ENCODE assay signal across 31 cellular contexts in genomic region chr6:12099623-12100022, GRCh38.
"Had no signal": no experiment of that assay in that cellular context is flagged by ENCODE, and none has a peak within 500 bp of the region (broad histone marks: within the 10 kb centered on the region; RNA-seq: fewer than 3 reads in every experiment).

No MANE protein-coding gene starts in this region.

- H3K4me1 ChIP-seq: ascending aorta, SJCRH30 had no signal

- H3K9ac ChIP-seq: SK-N-SH had no signal

- ATAC-seq: activated CD4-positive, CD25-positive, alpha-beta regulatory T cell treated with anti-CD3 and anti-CD28 coated beads, Interleukin-2, amount 50 U/mL, for 24 hours; activated T-cell treated with anti-CD3 and anti-CD28 coated beads, Interleukin-2, amount 50 U/mL, for 4 hours; activated T-helper 17 cell treated with anti-CD3 and anti-CD28 coated beads, Interleukin-2, amount 50 U/mL, for 72 hours; body of pancreas; Panc1 had no signal

- H3K27me3 ChIP-seq: ascending aorta, body of pancreas, MG63, SJCRH30 had no signal

- H3K27ac Mint-ChIP-seq: activated naive CD4-positive, alpha-beta T cell treated with anti-CD3 and anti-CD28 coated beads for 36 hours; activated naive CD8-positive, alpha-beta T cell treated with anti-CD3 and anti-CD28 coated beads, Interleukin-2, amount 10 ng/mL, durations not matched to agents 7 days and 5 days; activated T-helper 17 cell treated with anti-CD3 and anti-CD28 coated beads, Interleukin-2, amount 50 U/mL, for 72 hours had no signal

- H3K4me2 ChIP-seq: SK-N-SH had no signal

- H3K9me3 ChIP-seq: body of pancreas, MG63, SJCRH30, SK-N-SH had no signal

- H3K4me3 Mint-ChIP-seq: activated naive CD4-positive, alpha-beta T cell treated with anti-CD3 and anti-CD28 coated beads for 36 hours; activated naive CD8-positive, alpha-beta T cell treated with anti-CD3 and anti-CD28 coated beads, Interleukin-2, amount 10 ng/mL, durations not matched to agents 7 days and 5 days; activated T-cell treated with anti-CD3 and anti-CD28 coated beads, Interleukin-2, amount 50 U/mL, for 4 hours; activated T-helper 17 cell treated with anti-CD3 and anti-CD28 coated beads, Interleukin-2, amount 50 U/mL, for 72 hours had no signal

- H3K9me3 Mint-ChIP-seq: activated naive CD4-positive, alpha-beta T cell treated with anti-CD3 and anti-CD28 coated beads for 36 hours; activated naive CD8-positive, alpha-beta T cell treated with anti-CD3 and anti-CD28 coated beads, Interleukin-2, amount 10 ng/mL, durations not matched to agents 7 days and 5 days; activated T-cell treated with anti-CD3 and anti-CD28 coated beads, Interleukin-2, amount 50 U/mL, for 4 hours; activated T-helper 17 cell treated with anti-CD3 and anti-CD28 coated beads, Interleukin-2, amount 50 U/mL, for 72 hours had no signal

- H3K27ac ChIP-seq: ascending aorta, body of pancreas, SJCRH30, WERI-Rb-1 had no signal

- H3K36me3 ChIP-seq: ascending aorta, MG63, SJCRH30, WERI-Rb-1 had no signal

- H3K27me3 Mint-ChIP-seq: activated naive CD8-positive, alpha-beta T cell treated with anti-CD3 and anti-CD28 coated beads, Interleukin-2, amount 10 ng/mL, durations not matched to agents 7 days and 5 days; activated T-helper 17 cell treated with anti-CD3 and anti-CD28 coated beads, Interleukin-2, amount 50 U/mL, for 72 hours had no signal

- H3K4me3 ChIP-seq: ascending aorta, body of pancreas, MG63, SJCRH30 had no signal

- DNase-seq: activated CD4-positive, alpha-beta T cell treated with anti-CD3 and anti-CD28 coated beads for 48 hours; activated CD4-positive, alpha-beta T cell treated with anti-CD3 and anti-CD28 coated beads, Interleukin-2, amount 50 U/mL, for 4 hours; activated CD8-positive, alpha-beta memory T cell treated with anti-CD3 and anti-CD28 coated beads for 24 hours; activated gamma-delta T cell; activated naive CD4-positive, alpha-beta T cell treated with anti-CD3 and anti-CD28 coated beads for 36 hours; activated naive CD8-positive, alpha-beta T cell treated with anti-CD3 and anti-CD28 coated beads, Interleukin-2, amount 10 ng/mL, durations not matched to agents 7 days and 5 days; activated T-cell treated with anti-CD3 and anti-CD28 coated beads, Interleukin-2, amount 50 U/mL, for 4 hours; amniotic stem cell; body of pancreas; central memory CD4-positive, alpha-beta T cell; KG1; MG63; MV-4-11; NCI-H1092 treated with DMSO at 0.1 percent for 48 hours; NCI-H1417 treated with DMSO at 0.1 percent for 48 hours; NCI-H1694; NCI-H2029 treated with DMSO at 0.1 percent for 48 hours; NCI-H345; NCI-H510A; NCI-H526 treated with DMSO at 0.1 percent for 48 hours; NCI-H82; Right ventricle myocardium superior; RPMI8226; SJCRH30; SK-N-SH; T-helper 1 cell; WERI-Rb-1 had no signal
